34 cellular contexts compared by ENCODE assay signal in the genomic region with DNA sequence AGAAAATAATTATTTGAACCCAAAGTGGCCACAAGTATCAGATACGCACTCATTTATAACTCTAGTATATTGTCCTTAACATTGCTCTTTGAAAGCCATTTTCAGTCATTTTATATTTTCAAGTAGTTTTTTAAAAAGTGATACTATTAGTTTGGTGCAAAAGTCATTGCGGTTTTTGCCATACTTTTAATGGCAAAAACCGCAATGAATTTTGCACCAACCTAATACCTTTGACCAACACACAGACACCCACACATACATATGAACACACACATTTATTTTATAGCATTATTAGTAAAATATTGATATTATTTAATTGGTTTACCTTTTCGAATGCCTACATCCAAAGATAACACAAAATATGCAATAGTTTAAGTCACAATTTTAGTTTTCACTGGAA.
A peak's percentile ranks its signal among the peaks of the same experiment; 100 is the strongest.
DNase-seq lines count a peak whose midpoint lies in the region; ATAC-seq, FAIRE-seq and TF ChIP-seq lines count a peak whose summit lies in the region.
"Had no signal": no experiment of that assay in that cellular context is flagged by ENCODE, and none has a peak within 500 bp of the region (broad histone marks: within the 10 kb centered on the region; RNA-seq: fewer than 3 reads in every experiment).

No MANE protein-coding gene starts in this region.

- H3K27me3 Mint-ChIP-seq in endodermal cell (ENCODE audit: insufficient read depth): no peaks in the 10 kb centered on the region
- H3K27me3 Mint-ChIP-seq: B cell; CD4-positive, alpha-beta memory T cell; CD4-positive, alpha-beta T cell; CD4-positive, CD25-positive, alpha-beta regulatory T cell; CD8-positive, alpha-beta memory T cell had no signal

- H3K9me1 ChIP-seq in K562 (ENCODE audit: control insufficient read depth, insufficient read depth, low read length): no peaks in the 10 kb centered on the region

- H3K36me3 ChIP-seq in HepG2 (replicated peaks in 1 of 2; ENCODE audit: control insufficient read depth in 1 of 2, insufficient read depth in 2 of 2, low read length in 2 of 2) (no peaks in the 10 kb centered on the region), right lobe of liver (no peaks in the 10 kb centered on the region), K562 (ENCODE audit: control insufficient read depth, insufficient read depth, low read length) (no peaks in the 10 kb centered on the region), endodermal cell (ENCODE audit: control insufficient read depth, insufficient read depth, low read length) (no peaks in the 10 kb centered on the region), MM.1S (replicated peaks; ENCODE audit: insufficient read depth, low read length) (no peaks in the 10 kb centered on the region), pancreas (no peaks in the 10 kb centered on the region)
- H3K36me3 ChIP-seq: BE2C had no signal

- BruUV-seq in HepG2 (replicated peaks; lab: Mats Ljungman, UMichigan): no TSS peak
- BruUV-seq in K562 (replicated peaks; lab: Mats Ljungman, UMichigan): no TSS peak

- no peaks in the 10 kb centered on the region for H3K9me3 ChIP-seq in HepG2 (ENCODE audit: low read length)
- no peaks in the 10 kb centered on the region for H3K9me3 ChIP-seq in right lobe of liver
- H3K9me3 ChIP-seq in K562 (replicated peaks; ENCODE audit: control insufficient read depth, insufficient read depth, low read depth, low read length): no peaks in the 10 kb centered on the region
- no peaks in the 10 kb centered on the region for H3K9me3 ChIP-seq in endodermal cell (ENCODE audit: control insufficient read depth, low read length)
- H3K9me3 ChIP-seq in MM.1S (replicated peaks; ENCODE audit: insufficient read depth, low read length): no peaks in the 10 kb centered on the region
- no peaks in the 10 kb centered on the region for H3K9me3 ChIP-seq in pancreas
- H3K9me3 ChIP-seq: A549; BE2C; BLaER1; BLaER1 treated with 17β-estradiol and CSF1 and Interleukin-3, amounts not matched to agents 10 nM and 100 nM; Caco-2 had no signal

- POLR2A ChIA-PET in HepG2 (lab: Yijun Ruan, JAX): no interaction called here
- POLR2A ChIA-PET in K562 (lab: Yijun Ruan, JAX): no interaction called here

- DNase-seq in HepG2 (ENCODE audit: low spot score) (no peak), right lobe of liver (no peak), K562 (ENCODE audit: extremely low read depth in 1 of 4, low spot score in 3 of 4) (no peak), endodermal cell (no peak), MM.1S (no peak), pancreas (no peak)
- DNase-seq: 8988T; ACHN; AML-193; BE2C; Caco-2; Calu3; CD4-positive, alpha-beta memory T cell; CD4-positive, alpha-beta T cell; CD4-positive, CD25-positive, alpha-beta regulatory T cell; CD8-positive, alpha-beta memory T cell; CD8-positive, alpha-beta T cell; COR-L47; DMS 273 treated with DMSO at 0.1 percent for 48 hours; DMS153; DMS53; DMS79; DMS79 treated with DMSO at 0.1 percent for 48 hours; DND-41; EL had no signal

- H3K27ac ChIP-seq in HepG2 (ENCODE audit: extremely low read length, insufficient read depth, low read length) (no peak overlapping the region), right lobe of liver (no peak overlapping the region), K562 (ENCODE audit: extremely low read depth, low read depth, low read length) (no peak overlapping the region), endodermal cell (ENCODE audit: low read depth, low read length) (peak overlapping the region; percentile 93), MM.1S (ENCODE audit: low read length) (no peak overlapping the region), pancreas (no peak overlapping the region)
- H3K27ac ChIP-seq: 22Rv1; A549; BLaER1; BLaER1 treated with 17β-estradiol and CSF1 and Interleukin-3, amounts not matched to agents 10 nM and 100 nM; C4-2B had no signal

- no peak for TF ChIP-seq CTCF in HepG2 (CRISPR knock-in tag; IDR thresholded peaks at IDR 0.05)
- no peak for TF ChIP-seq CTCF in right lobe of liver (IDR thresholded peaks at IDR 0.05)
- TF ChIP-seq CTCF in K562 (IDR thresholded peaks at IDR 0.05 in 2 of 3, conservative IDR thresholded peaks at IDR 0.05 in 1 of 3; ENCODE audit: insufficient read depth in 2 of 3, low read depth in 1 of 3, low read length in 3 of 3): no peak
- TF ChIP-seq CTCF in endodermal cell (conservative IDR thresholded peaks at IDR 0.05): no peak
- TF ChIP-seq CTCF in MM.1S (IDR thresholded peaks at IDR 0.05; ENCODE audit: low read length): no peak
- no peak for TF ChIP-seq CTCF in pancreas (IDR thresholded peaks at IDR 0.05)

- H4K20me1 ChIP-seq in HepG2 (ENCODE audit: insufficient read depth, low read length): no peaks in the 10 kb centered on the region
- H4K20me1 ChIP-seq in K562 (replicated peaks; ENCODE audit: control insufficient read depth, insufficient read depth, low read length): no peaks in the 10 kb centered on the region
- no peaks in the 10 kb centered on the region for H4K20me1 ChIP-seq in MM.1S (ENCODE audit: insufficient read depth, low read length)

- H3K4me1 ChIP-seq in HepG2 (ENCODE audit: insufficient read depth, low read length): peaks cover 8% of the 10 kb centered on the region
- H3K4me1 ChIP-seq in right lobe of liver: no peaks in the 10 kb centered on the region
- no peaks in the 10 kb centered on the region for H3K4me1 ChIP-seq in K562 (replicated peaks in 1 of 2; ENCODE audit: control insufficient read depth in 2 of 2, insufficient read depth in 2 of 2, low read length in 2 of 2)
- H3K4me1 ChIP-seq in endodermal cell (ENCODE audit: control insufficient read depth, insufficient read depth, low read length): no peaks in the 10 kb centered on the region
- no peaks in the 10 kb centered on the region for H3K4me1 ChIP-seq in MM.1S (ENCODE audit: low read length)
- H3K4me1 ChIP-seq in pancreas: no peaks in the 10 kb centered on the region
- H3K4me1 ChIP-seq: A549; BE2C; BLaER1; BLaER1 treated with 17β-estradiol and CSF1 and Interleukin-3, amounts not matched to agents 10 nM and 100 nM; Caco-2 had no signal

- H3K9me2 ChIP-seq in MM.1S (replicated peaks; ENCODE audit: insufficient read depth, low read length): no peaks in the 10 kb centered on the region

- H3K9me3 Mint-ChIP-seq in endodermal cell: no peaks in the 10 kb centered on the region

- H3K4me2 ChIP-seq in HepG2 (ENCODE audit: low read depth, low read length) (no peak overlapping the region), K562 (ENCODE audit: insufficient read depth, low read length) (no peak overlapping the region), MM.1S (ENCODE audit: low read depth, low read length) (no peak overlapping the region)
- H3K4me2 ChIP-seq: A549; BLaER1; BLaER1 treated with 17β-estradiol and CSF1 and Interleukin-3, amounts not matched to agents 10 nM and 100 nM had no signal

- H3K36me3 Mint-ChIP-seq in endodermal cell (ENCODE audit: low read depth): no peaks in the 10 kb centered on the region
- H3K36me3 Mint-ChIP-seq: CD14-positive monocyte; CD4-positive, alpha-beta memory T cell; CD4-positive, CD25-positive, alpha-beta regulatory T cell; CD8-positive, alpha-beta memory T cell; CD8-positive, alpha-beta T cell had no signal

- no peaks in the 10 kb centered on the region for H3K27me3 ChIP-seq in HepG2 (ENCODE audit: control insufficient read depth in 1 of 2, insufficient read depth in 2 of 2, low read length in 2 of 2)
- no peaks in the 10 kb centered on the region for H3K27me3 ChIP-seq in right lobe of liver
- no peaks in the 10 kb centered on the region for H3K27me3 ChIP-seq in K562 (ENCODE audit: control insufficient read depth in 2 of 2, insufficient read depth in 2 of 2, low read length in 2 of 2)
- no peaks in the 10 kb centered on the region for H3K27me3 ChIP-seq in endodermal cell (ENCODE audit: control insufficient read depth, insufficient read depth, low read length, poor library complexity, severe bottlenecking)
- no peaks in the 10 kb centered on the region for H3K27me3 ChIP-seq in MM.1S (replicated peaks; ENCODE audit: insufficient read depth, low read length)
- H3K27me3 ChIP-seq in pancreas: no peaks in the 10 kb centered on the region
- H3K27me3 ChIP-seq: BE2C; BLaER1; BLaER1 treated with 17β-estradiol and CSF1 and Interleukin-3, amounts not matched to agents 10 nM and 100 nM had no signal

- intact Hi-C loops in HepG2 (cut with micrococcal nuclease; ENCODE audit: unreplicated experiment): no loop called here
- intact Hi-C loops in right lobe of liver (cut with DNase I): no loop called here
- intact Hi-C loops in K562 (cut with micrococcal nuclease): no loop called here
- intact Hi-C loops in pancreas (cut with DNase I): no loop called here

- TF ChIP-seq POLR2A in HepG2 (IDR thresholded peaks at IDR 0.05; ENCODE audit: insufficient read depth in 1 of 2, low read depth in 2 of 2, low read length in 2 of 2) (no peak), right lobe of liver (IDR thresholded peaks at IDR 0.05) (no peak), K562 (conservative IDR thresholded peaks at IDR 0.05) (no peak)

- H3K9ac ChIP-seq in HepG2 (ENCODE audit: insufficient read depth, low read depth, low read length): no peak overlapping the region
- no peak overlapping the region for H3K9ac ChIP-seq in K562 (ENCODE audit: insufficient read depth in 1 of 2, low read depth in 2 of 2, low read length in 2 of 2)
- H3K9ac ChIP-seq in endodermal cell (ENCODE audit: extremely low read depth, low read length, poor library complexity, severe bottlenecking): no peak overlapping the region
- no peak overlapping the region for H3K9ac ChIP-seq in MM.1S (ENCODE audit: low read length)
- H3K9ac ChIP-seq: BLaER1; BLaER1 treated with 17β-estradiol and CSF1 and Interleukin-3, amounts not matched to agents 10 nM and 100 nM had no signal

- H3K4me1 Mint-ChIP-seq in endodermal cell: peaks cover 4% of the 10 kb centered on the region
- H3K4me1 Mint-ChIP-seq: B cell; CD14-positive monocyte; CD4-positive, alpha-beta memory T cell; CD4-positive, CD25-positive, alpha-beta regulatory T cell; CD8-positive, alpha-beta memory T cell had no signal

- H3K79me2 ChIP-seq in HepG2 (ENCODE audit: insufficient read depth, low read length): no peaks in the 10 kb centered on the region
- no peaks in the 10 kb centered on the region for H3K79me2 ChIP-seq in K562 (ENCODE audit: control insufficient read depth, insufficient read depth, low read length)
- no peaks in the 10 kb centered on the region for H3K79me2 ChIP-seq in MM.1S (ENCODE audit: low read length)

- TF ChIP-seq EP300 in HepG2 (IDR thresholded peaks at IDR 0.05; ENCODE audit: low read depth in 2 of 2, low read length in 2 of 2) (no peak), HepG2 (CRISPR knock-in tag; IDR thresholded peaks at IDR 0.05; ENCODE audit: borderline replicate concordance) (no peak), K562 (IDR thresholded peaks at IDR 0.05; ENCODE audit: low read length) (no peak)

- H3K27ac Mint-ChIP-seq in endodermal cell: no peak overlapping the region
- H3K27ac Mint-ChIP-seq: B cell; CD14-positive monocyte; CD4-positive, alpha-beta memory T cell; CD4-positive, alpha-beta T cell; CD4-positive, CD25-positive, alpha-beta regulatory T cell; CD8-positive, alpha-beta memory T cell; CD8-positive, alpha-beta T cell had no signal

- H3F3A ChIP-seq in MM.1S (ENCODE audit: insufficient read depth, low read length): no peaks in the 10 kb centered on the region

- in situ Hi-C loops in HepG2 (cut with HindIII; ENCODE audit: extremely low pct_ligation_motif_present, low pct_unique_long_range_greater_than_20kb) (no loop called here), K562 (cut with MboI) (no loop called here)

- H3K4me3 Mint-ChIP-seq in endodermal cell: no peak overlapping the region
- H3K4me3 Mint-ChIP-seq: B cell; CD14-positive monocyte; CD4-positive, alpha-beta memory T cell; CD4-positive, alpha-beta T cell; CD4-positive, CD25-positive, alpha-beta regulatory T cell; CD8-positive, alpha-beta memory T cell; CD8-positive, alpha-beta T cell had no signal

- H3K4me3 ChIP-seq in HepG2 (replicated peaks in 1 of 3; ENCODE audit: insufficient read depth in 1 of 3, low read depth in 2 of 3, low read length in 3 of 3): no peak overlapping the region
- H3K4me3 ChIP-seq in right lobe of liver: no peak overlapping the region
- no peak overlapping the region for H3K4me3 ChIP-seq in K562
- no peak overlapping the region for H3K4me3 ChIP-seq in endodermal cell (ENCODE audit: low read length)
- H3K4me3 ChIP-seq in MM.1S (ENCODE audit: low read length): no peak overlapping the region
- no peak overlapping the region for H3K4me3 ChIP-seq in pancreas
- H3K4me3 ChIP-seq: A549; BLaER1; BLaER1 treated with 17β-estradiol and CSF1 and Interleukin-3, amounts not matched to agents 10 nM and 100 nM had no signal

- TF ChIP-seq RAD21 in HepG2 (CRISPR knock-in tag; IDR thresholded peaks at IDR 0.05) (no peak), K562 (CRISPR knock-in tag; conservative IDR thresholded peaks at IDR 0.05 in 1 of 2, IDR thresholded peaks at IDR 0.05 in 1 of 2) (no peak)

- CTCF ChIA-PET in HepG2 (lab: Yijun Ruan, JAX; ENCODE audit: low intra/inter-chr PET ratio, low total read pairs): no interaction called here
- CTCF ChIA-PET in K562 (lab: Yijun Ruan, JAX; ENCODE audit: low intra/inter-chr PET ratio): no interaction called here

- WGBS in HepG2 (ENCODE audit: low lambda C conversion rate): 52% methylated on average over 4 of the region's 4 CpGs
- WGBS in right lobe of liver (ENCODE audit: insufficient coverage, low coverage, low lambda C conversion rate, missing lambda C conversion rate): 69% methylated on average over 4 of the region's 4 CpGs
- 2% methylated on average over 4 of the region's 4 CpGs for WGBS in K562 (ENCODE audit: insufficient coverage, low coverage, missing lambda C conversion rate)
- WGBS in endodermal cell (ENCODE audit: insufficient coverage in 1 of 2, insufficient read length in 1 of 2), 2 experiments: 84% methylated on average over 4 of the region's 4 CpGs; no CpG with 5 or more reads in 1 of the 2 experiments
- WGBS in pancreas, 2 donors: 87 to 92% methylated on average over 4 of the region's 4 CpGs

- FAIRE-seq in HepG2 (lab: Jason Lieb, UNC): no peak
- FAIRE-seq in K562 (lab: Jason Lieb, UNC): no peak
- FAIRE-seq in pancreas (lab: Jason Lieb, UNC): no peak
- FAIRE-seq: A204.1, A549, D721Med had no signal

- ATAC-seq in HepG2: no peak
- no peak for ATAC-seq in right lobe of liver
- ATAC-seq in K562: no peak
- no peak for ATAC-seq in pancreas
- ATAC-seq: A549; CD8-positive, alpha-beta T cell had no signal

- no peak overlapping the region for H2AFZ ChIP-seq in HepG2 (ENCODE audit: low read length)
- no peak overlapping the region for H2AFZ ChIP-seq in K562 (ENCODE audit: low read depth, low read length)
- H2AFZ ChIP-seq in MM.1S (ENCODE audit: low read length): no peak overlapping the region
